ENCODE assay signal across 25 cellular contexts in genomic region chr4:101269682-101270081, GRCh38.
"Had no signal": no experiment of that assay in that cellular context is flagged by ENCODE, and none has a peak within 500 bp of the region (broad histone marks: within the 10 kb centered on the region; RNA-seq: fewer than 3 reads in every experiment).

No MANE protein-coding gene starts in this region.

- H3K36me3 ChIP-seq: lower lobe of right lung, ovary, right atrium auricular region, right lobe of liver, tibial nerve, uterus had no signal

- H3K4me3 Mint-ChIP-seq: naive B cell; natural killer cell; stimulated activated naive B cell treated with anti-CD40 and anti-IgM and Interleukin-4, amounts not matched to agents 10 μg/mL and 1 μg/mL and 100 μg/mL, for 72 hours; stimulated activated naive CD8-positive, alpha-beta T cell treated with anti-CD3 and anti-CD28 coated beads, Interleukin-15, Interleukin-2, amounts not matched to agents 100 ng/mL and 50 ng/mL, for 24 hours; type B pancreatic cell had no signal

- H3K27ac ChIP-seq: lower lobe of right lung, ovary, right atrium auricular region, right lobe of liver, tibial nerve, uterus had no signal

- H3K4me1 ChIP-seq: right atrium auricular region, right lobe of liver, uterus had no signal

- H3K27ac Mint-ChIP-seq: natural killer cell; progenitor cell of endocrine pancreas; stimulated activated naive B cell treated with anti-CD40 and anti-IgM and Interleukin-4, amounts not matched to agents 10 μg/mL and 1 μg/mL and 100 μg/mL, for 72 hours; stimulated activated naive CD8-positive, alpha-beta T cell treated with anti-CD3 and anti-CD28 coated beads, Interleukin-15, Interleukin-2, amounts not matched to agents 100 ng/mL and 50 ng/mL, for 24 hours; type B pancreatic cell had no signal

- H3K9me3 Mint-ChIP-seq: naive B cell; natural killer cell; stimulated activated naive B cell treated with anti-CD40 and anti-IgM and Interleukin-4, amounts not matched to agents 10 μg/mL and 1 μg/mL and 100 μg/mL, for 72 hours; stimulated activated naive CD8-positive, alpha-beta T cell treated with anti-CD3 and anti-CD28 coated beads, Interleukin-15, Interleukin-2, amounts not matched to agents 100 ng/mL and 50 ng/mL, for 24 hours; type B pancreatic cell had no signal

- H3K4me3 ChIP-seq: lower lobe of right lung, ovary, right atrium auricular region, right lobe of liver, smooth muscle cell, tibial nerve, uterus had no signal

- H3K27me3 ChIP-seq: ovary, right atrium auricular region, right lobe of liver, tibial nerve, uterus had no signal

- H3K36me3 Mint-ChIP-seq: naive B cell; natural killer cell; stimulated activated naive B cell treated with anti-CD40 and anti-IgM and Interleukin-4, amounts not matched to agents 10 μg/mL and 1 μg/mL and 100 μg/mL, for 72 hours; type B pancreatic cell had no signal

- ATAC-seq: left cardiac atrium; left lobe of liver; left ventricle myocardium superior; lower lobe of right lung; right lobe of liver; stimulated activated naive B cell treated with anti-CD40 and anti-IgM and Interleukin-4, amounts not matched to agents 10 μg/mL and 1 μg/mL and 100 μg/mL, for 72 hours had no signal

- H3K27me3 Mint-ChIP-seq: naive B cell; progenitor cell of endocrine pancreas; stimulated activated naive B cell treated with anti-CD40 and anti-IgM and Interleukin-4, amounts not matched to agents 10 μg/mL and 1 μg/mL and 100 μg/mL, for 72 hours; stimulated activated naive CD8-positive, alpha-beta T cell treated with anti-CD3 and anti-CD28 coated beads, Interleukin-15, Interleukin-2, amounts not matched to agents 100 ng/mL and 50 ng/mL, for 24 hours; type B pancreatic cell had no signal

- DNase-seq: hippocampal formation; kidney glomerular epithelial cell; left cardiac atrium; left ventricle myocardium superior; lower lobe of right lung; mammary epithelial cell; mesenchymal stem cell; naive B cell; natural killer cell; ovary; right lobe of liver; stimulated activated CD4-positive, alpha-beta T cell treated with anti-CD3 and anti-CD28 coated beads, Interleukin-1b, Interleukin-23, amount 100 ng/mL, for 48 hours; stimulated activated CD4-positive, alpha-beta T cell treated with anti-CD3 and anti-CD28 coated beads, Interleukin-2, amount 100 ng/mL, for 48 hours; stimulated activated CD4-positive, alpha-beta T cell treated with anti-CD3 and anti-CD28 coated beads, Interleukin-4, amount 100 ng/mL, for 4 hours; stimulated activated CD8-positive, alpha-beta memory T cell treated with anti-CD3 and anti-CD28 coated beads, Interleukin-4, amount 100 ng/mL, for 48 hours; stimulated activated naive B cell treated with anti-CD40 and anti-IgM and Interleukin-4, amounts not matched to agents 10 μg/mL and 1 μg/mL and 100 μg/mL, for 72 hours; substantia nigra; uterus had no signal

- H3K9me3 ChIP-seq: lower lobe of right lung, ovary, right atrium auricular region, right lobe of liver, tibial nerve, uterus had no signal
